14 cellular contexts compared by ENCODE assay signal in genomic region chr1:94284481-94284880, GRCh38. TPM values are rescaled to one million over a fixed set of nuclear protein-coding genes. Genes with fewer than 3 reads are reported as not detected.
DNase-seq lines count a peak whose midpoint lies in the region; ATAC-seq and TF ChIP-seq lines count a peak whose summit lies in the region.
"Had no signal": no experiment of that assay in that cellular context is flagged by ENCODE, and none has a peak within 500 bp of the region (broad histone marks: within the 10 kb centered on the region; RNA-seq: fewer than 3 reads in every experiment).

No MANE protein-coding gene starts in this region.

- H3K4me1 ChIP-seq in DND-41 (ENCODE audit: insufficient read depth, low read length) = no peaks in the 10 kb centered on the region
- peaks cover 26% of the 10 kb centered on the region for H3K4me1 ChIP-seq in SJSA1 (replicated peaks)
- H3K4me1 ChIP-seq: esophagus muscularis mucosa, testis had no signal

- H3K9me3 Mint-ChIP-seq in T-cell = no peaks in the 10 kb centered on the region
- no peaks in the 10 kb centered on the region for H3K9me3 Mint-ChIP-seq in chondrocyte (ENCODE audit: low read depth)
- H3K9me3 Mint-ChIP-seq: activated T-cell treated with anti-CD3 and anti-CD28 coated beads, Interleukin-2, amount 50 U/mL, for 4 hours had no signal

- H3K79me2 ChIP-seq in DND-41 (ENCODE audit: insufficient read depth, low read length) = no peaks in the 10 kb centered on the region

- CTCF ChIA-PET in T-cell (lab: Charles Lee) = interaction anchor here in 1 of 2 donors (0.6 kb wide), 1 partner anchor 49 kb away, joined by 4 read pairs; no protein-coding TSS in a partner anchor

- no peaks in the 10 kb centered on the region for H3K9me3 ChIP-seq in DND-41 (ENCODE audit: insufficient read depth, low read length, severe bottlenecking)
- no peaks in the 10 kb centered on the region for H3K9me3 ChIP-seq in SJSA1 (replicated peaks)
- H3K9me3 ChIP-seq: A549, esophagus muscularis mucosa, testis had no signal

- no peak for DNase-seq in DND-41
- peak in 1 of 2 experiments; percentile 58 for DNase-seq in SJSA1 (ENCODE audit: low read depth in 1 of 2, low spot score in 2 of 2)
- DNase-seq in T-cell = no peak
- no peak for DNase-seq in hippocampal formation (lab: John Stamatoyannopoulos, UW)
- no peak for DNase-seq in chondrocyte (ENCODE audit: low spot score)
- DNase-seq: activated CD4-positive, CD25-positive, alpha-beta regulatory T cell; activated T-cell treated with anti-CD3 and anti-CD28 coated beads, Interleukin-2, amount 50 U/mL, for 4 hours; NCI-H345; testis had no signal

- no peak for TF ChIP-seq CTCF in DND-41 (IDR thresholded peaks at IDR 0.05; ENCODE audit: borderline replicate concordance, extremely low read depth, low read length, poor library complexity, severe bottlenecking)
- no peak for TF ChIP-seq CTCF in chondrocyte (IDR thresholded peaks at IDR 0.05)

- POLR2A ChIA-PET in T-cell (lab: Charles Lee) = interaction anchor here in 1 of 2 donors (0.7 kb wide), 1 partner anchor 13 kb away, joined by 8 read pairs; no protein-coding TSS in a partner anchor

- H3K27ac ChIP-seq in DND-41 (ENCODE audit: low read length) (no peak overlapping the region), SJSA1 (peak overlapping the region; percentile 18; the same call in 1 of the 2 replicates)
- H3K27ac ChIP-seq: A549, esophagus muscularis mucosa, testis had no signal

- peaks cover 0 to 6% (median 0%) of the 10 kb centered on the region in 3 donors for H3K4me1 Mint-ChIP-seq in T-cell
- H3K4me1 Mint-ChIP-seq in chondrocyte (ENCODE audit: low read depth) = peaks cover 15% of the 10 kb centered on the region

- H3K27me3 Mint-ChIP-seq in T-cell = peaks cover 17 to 21% of the 10 kb centered on the region in 2 donors
- no peaks in the 10 kb centered on the region for H3K27me3 Mint-ChIP-seq in chondrocyte (ENCODE audit: low read depth)

- H3K4me3 ChIP-seq in DND-41 (ENCODE audit: low read depth in 1 of 2, low read length in 2 of 2) (no peak overlapping the region), SJSA1 (no peak overlapping the region)
- H3K4me3 ChIP-seq: A549, esophagus muscularis mucosa, testis had no signal

- no peak overlapping the region for H2AFZ ChIP-seq in DND-41 (ENCODE audit: low read depth, low read length)

- no peak overlapping the region for H3K4me3 Mint-ChIP-seq in T-cell
- no peak overlapping the region for H3K4me3 Mint-ChIP-seq in chondrocyte (ENCODE audit: unreplicated experiment)
- H3K4me3 Mint-ChIP-seq: activated T-cell treated with anti-CD3 and anti-CD28 coated beads, Interleukin-2, amount 50 U/mL, for 4 hours had no signal

- H4K20me1 ChIP-seq in DND-41 (ENCODE audit: insufficient read depth, low read length) = no peaks in the 10 kb centered on the region

- H3K36me3 Mint-ChIP-seq in T-cell (no peaks in the 10 kb centered on the region), chondrocyte (ENCODE audit: low read depth) (no peaks in the 10 kb centered on the region)

- H3K27ac Mint-ChIP-seq in T-cell = no peak overlapping the region
- H3K27ac Mint-ChIP-seq in chondrocyte (ENCODE audit: unreplicated experiment) = no peak overlapping the region

- peak; percentile 80 for ATAC-seq in DND-41 (ENCODE audit: insufficient read depth, low read depth)
- peak; percentile 83 for ATAC-seq in GM19455 (IDR thresholded peaks at IDR 0.05; ENCODE audit: unreplicated experiment)
- peak; percentile 56 for ATAC-seq in HG03066 (IDR thresholded peaks at IDR 0.05; ENCODE audit: low read depth, unreplicated experiment)
- no peak for ATAC-seq in T-cell (replicated peaks in 1 of 4)
- ATAC-seq in HG02970 (IDR thresholded peaks at IDR 0.05; ENCODE audit: low FRiP score, unreplicated experiment) = no peak
- ATAC-seq: A549; activated T-cell treated with anti-CD3 and anti-CD28 coated beads, Interleukin-2, amount 50 U/mL, for 4 hours had no signal

- H3K36me3 ChIP-seq in DND-41 (ENCODE audit: insufficient read depth, low read length) (no peaks in the 10 kb centered on the region), SJSA1 (no peaks in the 10 kb centered on the region)
- H3K36me3 ChIP-seq: esophagus muscularis mucosa had no signal

- H3K4me2 ChIP-seq in DND-41 (ENCODE audit: insufficient read depth, low read length) = no peak overlapping the region
- H3K4me2 ChIP-seq: A549 had no signal

- H3K27me3 ChIP-seq in DND-41 (ENCODE audit: insufficient read depth, low read length, poor library complexity) (no peaks in the 10 kb centered on the region), SJSA1 (replicated peaks) (no peaks in the 10 kb centered on the region)
- H3K27me3 ChIP-seq: esophagus muscularis mucosa, testis had no signal

- H3K9ac ChIP-seq in DND-41 (ENCODE audit: low read depth, low read length) = no peak overlapping the region

RNA-seq across cellular contexts. Expression of gene ARHGAP29, which starts 47.1 kb away (rescaled TPM):
- 20.5 and 20.6 TPM in 2 replicates for total RNA-seq in SJSA1 (2014; rRNA removed; shearing (Covaris generic))
- under 1 TPM in 3 of 5 donors, not detected in 2; 0.13 to 0.54 (median 0.18) TPM for total RNA-seq in T-cell
- 44.0 to 44.8 TPM (median 44.7 TPM) in 3 replicates for total RNA-seq in chondrocyte

Comparison
In these comparisons a context has a peak if more than half of its experiments do, and no peak if none do; other contexts are left out.
1. ATAC-seq: peak in DND-41 (single experiment), GM19455 (single experiment) and HG03066 (single experiment); none in T-cell (0 of 4) and HG02970 (single experiment).
2. RNA of gene ARHGAP29, which starts 47.1 kb away (total RNA-seq): 44.0 to 44.8 TPM in chondrocyte and 20.5 to 20.6 TPM in SJSA1; 0.13 to 0.54 TPM in T-cell; every median in the first group is over 10 times any median in the second.